In the genomic region with DNA sequence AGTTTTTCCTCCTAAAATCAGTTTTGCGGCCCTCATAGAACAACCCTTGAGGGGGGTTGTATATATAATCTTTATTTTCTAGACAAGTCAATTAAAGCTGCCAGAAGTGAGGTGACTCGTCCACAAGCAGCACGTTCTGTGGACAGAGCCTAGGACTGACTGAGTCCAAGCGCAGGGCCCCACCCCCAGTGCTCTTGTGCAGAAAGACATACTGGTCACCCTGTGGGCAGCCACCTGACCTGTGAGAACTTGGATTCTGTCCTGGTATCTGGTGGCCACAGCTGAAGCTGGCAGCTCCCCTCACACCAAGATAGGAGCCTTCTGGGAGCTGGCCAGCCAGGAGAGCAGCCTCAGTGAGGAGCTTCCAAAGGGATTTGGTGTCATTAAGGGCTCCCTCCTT, we compare ENCODE assay signal across 22 cellular contexts.
DNase-seq lines count a peak whose midpoint lies in the region; ATAC-seq and TF ChIP-seq lines count a peak whose summit lies in the region.
"Had no signal": no experiment of that assay in that cellular context is flagged by ENCODE, and none has a peak within 500 bp of the region (broad histone marks: within the 10 kb centered on the region; RNA-seq: fewer than 3 reads in every experiment).

No MANE protein-coding gene starts in this region.

- H3K56ac ChIP-seq in IMR-90 (ENCODE audit: extremely low read depth, insufficient read depth, low read length) = no peak overlapping the region

- no peak overlapping the region for H2BK20ac ChIP-seq in IMR-90 (ENCODE audit: low read depth, low read length)

- H4K20me1 ChIP-seq in IMR-90 (ENCODE audit: insufficient read depth, low read length) = peaks cover 87% of the 10 kb centered on the region
- H4K20me1 ChIP-seq in Karpas-422 (ENCODE audit: insufficient read depth, low read depth, low read length) = no peaks in the 10 kb centered on the region

- peaks cover 24% of the 10 kb centered on the region for H3K9me1 ChIP-seq in IMR-90 (ENCODE audit: insufficient read depth, low read length)

- CTCF ChIA-PET in IMR-90 (lab: Yijun Ruan, JAX) = interaction anchor here (0.6 kb wide), 1 partner anchor 105 kb away, joined by 3 read pairs; no protein-coding TSS in a partner anchor

- no peak overlapping the region for H2AK5ac ChIP-seq in IMR-90 (ENCODE audit: low read depth, low read length)

- TF ChIP-seq POLR2A in IMR-90 (IDR thresholded peaks at IDR 0.05; ENCODE audit: low read depth, low read length) (no peak), sigmoid colon (IDR thresholded peaks at IDR 0.05) (no peak)

- H3K79me2 ChIP-seq in Karpas-422 (ENCODE audit: low read length) = no peaks in the 10 kb centered on the region

- ATAC-seq in IMR-90 (ENCODE audit: low read depth) (0 out of 2 replicates have a peak, but pooled peaks have one; percentile 24), left cardiac atrium (peak; percentile 81 to 83)
- no peak for ATAC-seq in activated naive CD4-positive, alpha-beta T cell treated with anti-CD3 and anti-CD28 coated beads, Interleukin-2, amount 50 U/mL, for 72 hours
- ATAC-seq: activated T-cell treated with anti-CD3 and anti-CD28 coated beads, Interleukin-2, amount 50 U/mL, for 72 hours; CD8-positive, alpha-beta T cell; stimulated activated naive B cell treated with anti-CD40 and anti-IgM and Interleukin-4, amounts not matched to agents 10 μg/mL and 1 μg/mL and 100 μg/mL, for 72 hours had no signal

- H3K18ac ChIP-seq in IMR-90 (ENCODE audit: low read depth, low read length) = no peak overlapping the region

- no CpG with 5 or more reads among the region's 4 CpGs for WGBS in IMR-90 (ENCODE audit: extremely low coverage in 2 of 2, insufficient read length in 1 of 2), 2 experiments
- WGBS in sigmoid colon, 2 donors = 93% methylated on average over 4 of the region's 4 CpGs

- peaks cover 55 to 80% of the 10 kb centered on the region in 2 experiments for H3K79me1 ChIP-seq in IMR-90 (ENCODE audit: low read depth in 1 of 2, low read length in 2 of 2)

- DNase-seq in IMR-90 = peak; percentile 54
- peak; percentile 26 for DNase-seq in astrocyte of the hippocampus (ENCODE audit: low read depth, low spot score)
- DNase-seq in left cardiac atrium = peak; percentile 65
- DNase-seq in sigmoid colon = no peak
- DNase-seq in activated naive CD4-positive, alpha-beta T cell treated with anti-CD3 and anti-CD28 coated beads, Interleukin-2, amount 50 U/mL, for 72 hours (ENCODE audit: low spot score in 2 of 2) = no peak
- DNase-seq in Karpas-422 = no peak
- no peak for DNase-seq in NCI-H2196 (lab: John Stamatoyannopoulos, UW; ENCODE audit: unreplicated experiment)
- no peak for DNase-seq in SW480 (ENCODE audit: low spot score)
- DNase-seq: activated CD4-positive, CD25-positive, alpha-beta regulatory T cell treated with anti-CD3 and anti-CD28 coated beads, Interleukin-2, amount 50 U/mL, for 72 hours; activated CD8-positive, alpha-beta memory T cell treated with anti-CD3 and anti-CD28 coated beads for 24 hours; activated T-cell treated with anti-CD3 and anti-CD28 coated beads, Interleukin-2, amount 50 U/mL, for 72 hours; CD8-positive, alpha-beta T cell; DMS53; endodermal cell; NCI-H1105; NCI-H2081; NCI-H446; SK-N-SH; stimulated activated naive B cell treated with anti-CD40 and anti-IgM and Interleukin-4, amounts not matched to agents 10 μg/mL and 1 μg/mL and 100 μg/mL, for 72 hours; thyroid gland had no signal

- no peak overlapping the region for H4K8ac ChIP-seq in IMR-90 (ENCODE audit: low read depth in 2 of 2, low read length in 2 of 2)

- no peaks in the 10 kb centered on the region for H3K9me2 ChIP-seq in Karpas-422 (replicated peaks; ENCODE audit: insufficient read depth, low read length)
- H3K9me2 ChIP-seq: SK-N-SH had no signal

- no peak overlapping the region for H3K4me2 ChIP-seq in IMR-90 (ENCODE audit: low read depth, low read length)
- H3K4me2 ChIP-seq in Karpas-422 (ENCODE audit: low read depth, low read length, poor library complexity, severe bottlenecking) = no peak overlapping the region
- H3K4me2 ChIP-seq: SK-N-SH had no signal

- no peak overlapping the region for H3K27ac ChIP-seq in IMR-90 (ENCODE audit: insufficient read depth, low read length)
- peak overlapping the region; percentile 14 to 92 (median 68) for H3K27ac ChIP-seq in sigmoid colon
- H3K27ac ChIP-seq in Karpas-422 (ENCODE audit: low read length) = no peak overlapping the region
- H3K27ac ChIP-seq: thyroid gland had no signal

- H3K14ac ChIP-seq in IMR-90 (replicated peaks; ENCODE audit: low read depth, low read length) = no peak overlapping the region

- no peak overlapping the region for H3K23ac ChIP-seq in IMR-90 (ENCODE audit: low read depth, low read length)

- no peak overlapping the region for H3K9ac ChIP-seq in IMR-90 (ENCODE audit: low read depth, low read length)
- no peak overlapping the region for H3K9ac ChIP-seq in Karpas-422 (ENCODE audit: low read length)
- H3K9ac ChIP-seq: SK-N-SH had no signal

- H4K5ac ChIP-seq in IMR-90 (ENCODE audit: low read depth, low read length) = no peak overlapping the region

- no peak overlapping the region for H2AFZ ChIP-seq in IMR-90 (replicated peaks; ENCODE audit: low read length, poor library complexity)
- H2AFZ ChIP-seq in Karpas-422 (ENCODE audit: low read length) = no peak overlapping the region

- no peak overlapping the region for H4K91ac ChIP-seq in IMR-90 (ENCODE audit: insufficient read depth, low read depth, low read length)

- no peak overlapping the region for H2BK15ac ChIP-seq in IMR-90 (ENCODE audit: low read depth, low read length)

- H3K4me3 ChIP-seq in IMR-90 (ENCODE audit: insufficient read depth, low read depth, low read length) (no peak overlapping the region), sigmoid colon (no peak overlapping the region), Karpas-422 (ENCODE audit: low read length) (no peak overlapping the region)
- H3K4me3 ChIP-seq: coronary artery, thyroid gland had no signal

- no peak overlapping the region for H2BK120ac ChIP-seq in IMR-90 (ENCODE audit: low read depth, low read length)

- in situ Hi-C loops in IMR-90 (cut with MboI; ENCODE audit: low sequenced_read_pairs) = no loop called here

- H3K9me3 ChIP-seq in IMR-90 (ENCODE audit: control insufficient read depth, insufficient read depth, low read length) (peaks cover 12% of the 10 kb centered on the region), sigmoid colon (no peaks in the 10 kb centered on the region), Karpas-422 (ENCODE audit: low read length) (no peaks in the 10 kb centered on the region)
- H3K9me3 ChIP-seq: SK-N-SH, thyroid gland had no signal

- H3K27ac Mint-ChIP-seq in activated naive CD4-positive, alpha-beta T cell treated with anti-CD3 and anti-CD28 coated beads, Interleukin-2, amount 50 U/mL, for 72 hours = no peak overlapping the region
- H3K27ac Mint-ChIP-seq: activated T-cell treated with anti-CD3 and anti-CD28 coated beads, Interleukin-2, amount 50 U/mL, for 72 hours; brain; CD8-positive, alpha-beta T cell; endodermal cell had no signal

- TF ChIP-seq CTCF in IMR-90 (conservative IDR thresholded peaks at IDR 0.05; ENCODE audit: low read depth, low read length) = no peak
- no peak for TF ChIP-seq CTCF in sigmoid colon (IDR thresholded peaks at IDR 0.05)

- H3K9me3 Mint-ChIP-seq in activated naive CD4-positive, alpha-beta T cell treated with anti-CD3 and anti-CD28 coated beads, Interleukin-2, amount 50 U/mL, for 72 hours = peaks cover 0 to 16% of the 10 kb centered on the region in 2 donors
- H3K9me3 Mint-ChIP-seq: activated T-cell treated with anti-CD3 and anti-CD28 coated beads, Interleukin-2, amount 50 U/mL, for 72 hours; CD8-positive, alpha-beta T cell had no signal

- H3K36me3 Mint-ChIP-seq in activated naive CD4-positive, alpha-beta T cell treated with anti-CD3 and anti-CD28 coated beads, Interleukin-2, amount 50 U/mL, for 72 hours = peaks cover 0 to 22% of the 10 kb centered on the region in 2 donors

- no peak overlapping the region for H2BK5ac ChIP-seq in IMR-90 (ENCODE audit: low read depth, low read length, poor library complexity, severe bottlenecking)

- intact Hi-C loops in IMR-90 (cut with micrococcal nuclease) (no loop called here), left cardiac atrium (cut with DNase I) (no loop called here), sigmoid colon (cut with DNase I) (no loop called here)

- dilution Hi-C loops in IMR-90 (cut with HindIII; ENCODE audit: low sequenced_read_pairs, unreplicated experiment) = no loop called here

- TF ChIP-seq RAD21 in IMR-90 (IDR thresholded peaks at IDR 0.05; ENCODE audit: low read length) = no peak

- H3K4ac ChIP-seq in IMR-90 (ENCODE audit: low read depth, low read length) = no peak overlapping the region

- no peaks in the 10 kb centered on the region for H3K27me3 ChIP-seq in IMR-90 (ENCODE audit: control insufficient read depth, insufficient read depth, low read length)
- no peaks in the 10 kb centered on the region for H3K27me3 ChIP-seq in sigmoid colon
- no peaks in the 10 kb centered on the region for H3K27me3 ChIP-seq in Karpas-422 (ENCODE audit: low read length)
- H3K27me3 ChIP-seq: thyroid gland had no signal

- H3K4me1 ChIP-seq in IMR-90 (ENCODE audit: control insufficient read depth, insufficient read depth, low read length) = peaks cover 7% of the 10 kb centered on the region; the same call in 1 of the 2 replicates
- H3K4me1 ChIP-seq in sigmoid colon = peaks cover 0 to 57% (median 39%) of the 10 kb centered on the region in 4 donors
- peaks cover 48% of the 10 kb centered on the region for H3K4me1 ChIP-seq in Karpas-422 (ENCODE audit: low read length)

- BruUV-seq in IMR-90 (replicated peaks; lab: Mats Ljungman, UMichigan) = no TSS peak

- TF ChIP-seq EP300 in sigmoid colon (IDR thresholded peaks at IDR 0.05) = no peak

- H3K36me3 ChIP-seq in IMR-90 (ENCODE audit: control insufficient read depth, insufficient read depth, low read length) (peaks cover 30% of the 10 kb centered on the region), sigmoid colon (no peaks in the 10 kb centered on the region), Karpas-422 (ENCODE audit: insufficient read depth, low read length) (no peaks in the 10 kb centered on the region)
- H3K36me3 ChIP-seq: thyroid gland had no signal

- POLR2A ChIA-PET in IMR-90 (lab: Charles Lee; ENCODE audit: unreplicated experiment) = no interaction called here

- H2AK9ac ChIP-seq in IMR-90 (replicated peaks; ENCODE audit: low read depth, low read length, poor library complexity) = no peak overlapping the region

TF ChIP-seq in IMR-90, 13 proteins besides CTCF, POLR2A, EP300 and RAD21:
- TF ChIP-seq BHLHE40 (IDR thresholded peaks at IDR 0.05; ENCODE audit: low read depth, low read length) = peak; percentile 66
- no peak for TF ChIP-seq MXI1 (IDR thresholded peaks at IDR 0.05; ENCODE audit: borderline replicate concordance, low read depth, low read length)

Comparison
In these comparisons a context has a peak if more than half of its experiments do, and no peak if none do; other contexts are left out.
1. ATAC-seq: peak in IMR-90 (single experiment) and left cardiac atrium (2 of 2); none in activated naive CD4-positive, alpha-beta T cell treated with anti-CD3 and anti-CD28 coated beads, Interleukin-2, amount 50 U/mL, for 72 hours (0 of 2).
2. DNase-seq: peak in IMR-90 (single experiment), astrocyte of the hippocampus (single experiment) and left cardiac atrium (single experiment); none in sigmoid colon (single experiment), activated naive CD4-positive, alpha-beta T cell treated with anti-CD3 and anti-CD28 coated beads, Interleukin-2, amount 50 U/mL, for 72 hours (0 of 2), Karpas-422 (single experiment), NCI-H2196 (single experiment) and SW480 (single experiment).
3. H3K27ac ChIP-seq: peak in sigmoid colon (4 of 4); none in IMR-90 (single experiment) and Karpas-422 (single experiment).